Comparison of ENCODE assay signal across 9 cellular contexts in the genomic region with DNA sequence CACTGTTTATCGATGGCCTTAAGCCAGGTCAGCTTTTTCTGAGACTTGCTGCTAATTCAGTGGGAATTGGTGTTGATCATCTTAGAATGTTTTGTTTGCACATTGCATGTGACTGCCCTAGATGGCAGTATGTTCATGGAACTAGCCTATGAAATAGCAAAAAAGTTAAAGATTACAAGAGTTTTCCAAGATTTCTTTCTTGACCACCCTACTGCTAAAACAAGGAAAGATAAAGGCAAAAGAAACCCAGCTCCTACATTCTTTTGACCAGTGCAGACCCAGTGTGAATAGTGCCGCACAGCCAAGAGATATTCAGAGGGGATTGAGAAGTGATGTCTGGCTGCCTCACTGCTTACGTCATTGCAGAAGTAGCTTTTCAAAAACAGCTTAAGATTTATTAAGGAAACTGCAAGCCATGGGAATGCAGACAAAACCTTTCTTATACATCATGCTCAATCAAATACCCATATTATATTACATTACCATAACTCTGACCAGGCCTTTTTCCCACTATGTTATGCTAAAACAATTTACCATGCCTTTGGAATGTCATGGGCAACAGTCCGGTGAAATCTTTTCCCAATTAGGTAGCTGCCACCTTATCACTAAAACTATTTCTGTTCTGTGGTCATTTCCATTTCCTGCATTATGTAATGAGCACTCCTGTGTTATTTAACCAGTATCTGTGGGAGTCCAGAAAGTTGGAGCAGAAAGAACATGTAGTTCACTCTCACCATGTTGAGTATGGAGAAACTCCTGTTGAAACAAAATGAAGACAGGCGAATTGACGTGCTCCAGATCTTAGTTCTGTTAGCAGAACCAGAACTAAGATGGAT. TPM values are rescaled to one million over a fixed set of nuclear protein-coding genes. Genes with fewer than 3 reads are reported as not detected.
DNase-seq lines count a peak whose midpoint lies in the region; ATAC-seq and TF ChIP-seq lines count a peak whose summit lies in the region.
"Had no signal": no experiment of that assay in that cellular context is flagged by ENCODE, and none has a peak within 500 bp of the region (broad histone marks: within the 10 kb centered on the region; RNA-seq: fewer than 3 reads in every experiment).

No MANE protein-coding gene starts in this region.

- no peak overlapping the region for H3K9ac ChIP-seq in liver (ENCODE audit: low read depth in 1 of 2, low read length in 2 of 2)

- WGBS in liver = 56% methylated on average over 6 of the region's 6 CpGs
- 63 to 65% methylated on average over 5 to 6 of the region's 6 CpGs for WGBS in transverse colon (ENCODE audit: low coverage in 1 of 2), 2 donors

- peak overlapping the region; percentile 99 for H3K27ac ChIP-seq in brain microvascular endothelial cell
- H3K27ac ChIP-seq in liver (ENCODE audit: low read depth in 1 of 2, low read length in 2 of 2) = peak overlapping the region; percentile 68
- H3K27ac ChIP-seq in transverse colon = peak overlapping the region; percentile 49 to 92 (median 90)

- H3K36me3 ChIP-seq in brain microvascular endothelial cell (replicated peaks) (peaks cover 4% of the 10 kb centered on the region), liver (ENCODE audit: control insufficient read depth in 4 of 4, insufficient read depth in 3 of 4, low read depth in 1 of 4, low read length in 3 of 4) (peaks cover 0 to 2% (median 0%) of the 10 kb centered on the region in 4 donors), transverse colon (no peaks in the 10 kb centered on the region)

- no peak for ATAC-seq in HG03457 (IDR thresholded peaks at IDR 0.05; ENCODE audit: unreplicated experiment)
- no peak for ATAC-seq in GM18519 (IDR thresholded peaks at IDR 0.05; ENCODE audit: low FRiP score, unreplicated experiment)

- intact Hi-C loops in transverse colon (cut with DNase I; ENCODE audit: low total_unique reads) = loop anchor here (5.0 kb wide), 1 partner anchor 102 kb away; no protein-coding TSS in a partner anchor

- TF ChIP-seq POLR2A in transverse colon (IDR thresholded peaks at IDR 0.05) = no peak

- TF ChIP-seq CTCF in brain microvascular endothelial cell (IDR thresholded peaks at IDR 0.05; ENCODE audit: low read depth, low read length, missing control alignments) = peak; percentile 25
- no peak for TF ChIP-seq CTCF in liver (IDR thresholded peaks at IDR 0.05; ENCODE audit: low read depth, low read length, missing input control)
- TF ChIP-seq CTCF in transverse colon (IDR thresholded peaks at IDR 0.05) = peak in 1 of 5 experiments; percentile 12

- H3K4me3 ChIP-seq in brain microvascular endothelial cell (ENCODE audit: low read depth, low read length) (no peak overlapping the region), liver (ENCODE audit: low read depth in 1 of 3, low read length in 3 of 3) (no peak overlapping the region), transverse colon (no peak overlapping the region)

- H3K9me3 ChIP-seq in liver (ENCODE audit: control insufficient read depth in 4 of 4, low read length in 3 of 4) (no peaks in the 10 kb centered on the region), transverse colon (no peaks in the 10 kb centered on the region)

- H3K4me1 ChIP-seq in liver (ENCODE audit: control insufficient read depth in 4 of 4, insufficient read depth in 4 of 4, low read length in 3 of 4) = peaks cover 2 to 49% (median 37%) of the 10 kb centered on the region in 4 donors
- peaks cover 0 to 48% (median 13%) of the 10 kb centered on the region in 4 donors for H3K4me1 ChIP-seq in transverse colon

- no peaks in the 10 kb centered on the region for H3K27me3 ChIP-seq in brain microvascular endothelial cell (replicated peaks)
- H3K27me3 ChIP-seq in liver (ENCODE audit: control insufficient read depth in 4 of 4, insufficient read depth in 4 of 4, low read length in 3 of 4) = no peaks in the 10 kb centered on the region
- H3K27me3 ChIP-seq in transverse colon = no peaks in the 10 kb centered on the region

- in situ Hi-C loops in brain microvascular endothelial cell (cut with HindIII; ENCODE audit: low pct_ligation_motif_present, low sequenced_read_pairs) (loop anchor here (10.0 kb wide), 1 partner anchor 150 kb away; no protein-coding TSS in a partner anchor), transverse colon (cut with MboI; ENCODE audit: low pct_ligation_motif_present in 1 of 4, low pct_unique_long_range_greater_than_20kb in 1 of 4, low sequenced_read_pairs in 3 of 4) (loop anchor here in 1 of 4 donors (10.0 kb wide), 1 partner anchor 140 kb away; no protein-coding TSS in a partner anchor)

- DNase-seq in HT1080 (ENCODE audit: low read depth) (peak; percentile 92), brain microvascular endothelial cell (peak; percentile 94), transverse colon (no peak), globus pallidus (ENCODE audit: low spot score) (no peak)
- no peak for DNase-seq in activated naive CD4-positive, alpha-beta T cell treated with anti-CD3 and anti-CD28 coated beads, Interleukin-2, amount 50 U/mL, for 16 hours
- DNase-seq: NCI-H1048 had no signal

- no peak for TF ChIP-seq EP300 in transverse colon (IDR thresholded peaks at IDR 0.05; ENCODE audit: low read depth)

- peak in 1 of 2 donors; percentile 29 for TF ChIP-seq RAD21 in liver (IDR thresholded peaks at IDR 0.05)

TF ChIP-seq in liver, 16 proteins besides CTCF, POLR2A, EP300 and RAD21:
- TF ChIP-seq YY1 (IDR thresholded peaks at IDR 0.05) = peak; percentile 24
- TF ChIP-seq GABPA (IDR thresholded peaks at IDR 0.05 in 1 of 2, conservative IDR thresholded peaks at IDR 0.05 in 1 of 2) = no peak
- no peak for TF ChIP-seq FOXA2 (IDR thresholded peaks at IDR 0.05)
- TF ChIP-seq SP1 (IDR thresholded peaks at IDR 0.05) = peak; percentile 31
- TF ChIP-seq TAF1 (conservative IDR thresholded peaks at IDR 0.05) = no peak
- peak in 1 of 2 donors; percentile 19 for TF ChIP-seq JUND (IDR thresholded peaks at IDR 0.05)
- no peak for TF ChIP-seq MAX (IDR thresholded peaks at IDR 0.05)
- no peak for TF ChIP-seq NR2F2 (IDR thresholded peaks at IDR 0.05)
- TF ChIP-seq EGR1 (IDR thresholded peaks at IDR 0.05; ENCODE audit: low read depth in 2 of 2) = no peak
- TF ChIP-seq, protein P1, sequence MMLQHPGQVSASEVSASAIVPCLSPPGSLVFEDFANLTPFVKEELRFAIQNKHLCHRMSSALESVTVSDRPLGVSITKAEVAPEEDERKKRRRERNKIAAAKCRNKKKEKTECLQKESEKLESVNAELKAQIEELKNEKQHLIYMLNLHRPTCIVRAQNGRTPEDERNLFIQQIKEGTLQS (IDR thresholded peaks at IDR 0.05) = no peak
- no peak for TF ChIP-seq FOXA1 (IDR thresholded peaks at IDR 0.05)
- TF ChIP-seq HNF4A (conservative IDR thresholded peaks at IDR 0.05) = peak in 1 of 2 donors; percentile 29
- TF ChIP-seq RXRA (IDR thresholded peaks at IDR 0.05) = peak in 1 of 2 donors; percentile 14

RNA-seq across cellular contexts. Expression of gene PHLDB2, which starts 6.0 kb away (rescaled TPM):
- 57.3 and 58.5 TPM in 2 replicates for total RNA-seq in HT1080 (2014; rRNA removed; shearing (Covaris generic))
- polyA plus RNA-seq in HT1080 (2015; cell fraction: cytosol; rRNA removed) = 56.8 and 73.4 TPM in 2 replicates
- polyA plus RNA-seq in HT1080 (2015; cell fraction: nucleus; rRNA removed) = 224 and 250 TPM in 2 replicates
- total RNA-seq in liver (10 to 100 TPM; 22.6 to 42.9 TPM), transverse colon (10 to 100 TPM; 20.3 to 43.8 (median 24.5) TPM)
- polyA plus RNA-seq in liver = 10 to 100 TPM in 1 of 2 donors, 1 to 10 TPM in 1; 9.7 to 21.9 TPM

Comparison
In these comparisons a context has a peak if more than half of its experiments do, and no peak if none do; other contexts are left out.
1. DNase-seq: peak in HT1080 (single experiment) and brain microvascular endothelial cell (single experiment); none in transverse colon (single experiment), globus pallidus (single experiment) and activated naive CD4-positive, alpha-beta T cell treated with anti-CD3 and anti-CD28 coated beads, Interleukin-2, amount 50 U/mL, for 16 hours (single experiment).
2. Peak in every context shown above with its lines, with median percentiles within 50 percentile points of each other: H3K27ac ChIP-seq.